12 cellular contexts compared by ENCODE assay signal in genomic region chr10:129972145-129972965, GRCh38. TPM values are rescaled to one million over a fixed set of nuclear protein-coding genes. Genes with fewer than 3 reads are reported as not detected.
DNase-seq lines count a peak whose midpoint lies in the region; ATAC-seq and TF ChIP-seq lines count a peak whose summit lies in the region.
"Had no signal": no experiment of that assay in that cellular context is flagged by ENCODE, and none has a peak within 500 bp of the region (broad histone marks: within the 10 kb centered on the region; RNA-seq: fewer than 3 reads in every experiment).

No MANE protein-coding gene starts in this region.

- peak overlapping the region; percentile 41 for H3K4me2 ChIP-seq in parathyroid adenoma (ENCODE audit: low read length)

- peaks cover 10% of the 10 kb centered on the region for H3K27me3 Mint-ChIP-seq in glutamatergic neuron (ENCODE audit: unreplicated experiment)

- H3K9me3 ChIP-seq in parathyroid adenoma (ENCODE audit: control insufficient read depth, low read length) (no peaks in the 10 kb centered on the region), mucosa of descending colon (no peaks in the 10 kb centered on the region), ovary (no peaks in the 10 kb centered on the region)
- H3K9me3 ChIP-seq: neutrophil had no signal

- TF ChIP-seq CTCF in NB4 (IDR thresholded peaks at IDR 0.05; ENCODE audit: low read depth, low read length) (no peak), glutamatergic neuron (IDR thresholded peaks at IDR 0.05; ENCODE audit: partially characterized antibody, unreplicated experiment) (no peak), parathyroid adenoma (IDR thresholded peaks at IDR 0.05) (no peak), mucosa of descending colon (IDR thresholded peaks at IDR 0.05) (no peak), ovary (IDR thresholded peaks at IDR 0.05) (no peak)

- DNase-seq in GM03348 (ENCODE audit: low spot score) (peak; percentile 62), NB4 (ENCODE audit: low read depth) (peak; percentile 38), glutamatergic neuron (peak; percentile 45), mucosa of descending colon (no peak), HCEC 1CT (no peak), ovary (no peak)
- no peak for DNase-seq in effector CD8-positive, alpha-beta T cell (lab: John Stamatoyannopoulos, UW)
- DNase-seq: NCI-H524 treated with DMSO at 0.1 percent for 48 hours had no signal

- no peak overlapping the region for H3K27ac ChIP-seq in parathyroid adenoma
- H3K27ac ChIP-seq in ovary: no peak overlapping the region
- H3K27ac ChIP-seq: HL-60, neutrophil had no signal

- H3K4me1 Mint-ChIP-seq in glutamatergic neuron (ENCODE audit: low read depth, unreplicated experiment): peaks cover 20% of the 10 kb centered on the region

- ATAC-seq in mucosa of descending colon: no peak

- TF ChIP-seq POLR2A in NB4 (IDR thresholded peaks at IDR 0.05; ENCODE audit: extremely low read depth, insufficient read length) (no peak), ovary (IDR thresholded peaks at IDR 0.05) (no peak)

- H3K4me3 Mint-ChIP-seq in glutamatergic neuron (ENCODE audit: unreplicated experiment): peak overlapping the region; percentile 88

- intact Hi-C loops in mucosa of descending colon (cut with DNase I, micrococcal nuclease) (no loop called here), ovary (cut with DNase I) (loop anchor here in 1 of 4 donors (10.0 kb wide), 1 partner anchor 938 kb away; no protein-coding TSS in a partner anchor)

- H3K79me2 ChIP-seq in parathyroid adenoma: no peaks in the 10 kb centered on the region

- H3K4me3 ChIP-seq in NB4 (ENCODE audit: low read depth, low read length) (peak overlapping the region; percentile 7), parathyroid adenoma (ENCODE audit: low read depth, low read length) (no peak overlapping the region), mucosa of descending colon (no peak overlapping the region), ovary (no peak overlapping the region)

- no peak for TF ChIP-seq EP300 in ovary (IDR thresholded peaks at IDR 0.05)

- no peaks in the 10 kb centered on the region for H3K36me3 ChIP-seq in parathyroid adenoma (ENCODE audit: control insufficient read depth, insufficient read depth, low read length)
- no peaks in the 10 kb centered on the region for H3K36me3 ChIP-seq in mucosa of descending colon (ENCODE audit: low read depth)
- H3K36me3 ChIP-seq in ovary: no peaks in the 10 kb centered on the region
- H3K36me3 ChIP-seq: neutrophil had no signal

- no peak overlapping the region for H3K27ac Mint-ChIP-seq in glutamatergic neuron (ENCODE audit: unreplicated experiment)

- H3K36me3 Mint-ChIP-seq in glutamatergic neuron (ENCODE audit: unreplicated experiment): no peaks in the 10 kb centered on the region

- H2AFZ ChIP-seq in parathyroid adenoma: peak overlapping the region; percentile 22

- peaks cover 12% of the 10 kb centered on the region for H3K9me3 Mint-ChIP-seq in glutamatergic neuron (ENCODE audit: unreplicated experiment)

- WGBS in ovary, 3 donors: 2 to 5% (median 5%) methylated on average over 27 to 84 of the region's 84 CpGs

- H3K27me3 ChIP-seq in parathyroid adenoma (ENCODE audit: control insufficient read depth, insufficient read depth, low read length) (peaks cover 16% of the 10 kb centered on the region), ovary (peaks cover 11% of the 10 kb centered on the region)

- H3K4me1 ChIP-seq in parathyroid adenoma (no peaks in the 10 kb centered on the region), mucosa of descending colon (ENCODE audit: low read depth) (peaks cover 9% of the 10 kb centered on the region), ovary (ENCODE audit: insufficient read depth) (peaks cover 5% of the 10 kb centered on the region)

- H3K9ac ChIP-seq in parathyroid adenoma: no peak overlapping the region

RNA-seq across cellular contexts. Expression of gene EBF3, which starts 8.3 kb away (rescaled TPM):
- total RNA-seq in glutamatergic neuron (ENCODE audit: unreplicated experiment) (544 TPM), mucosa of descending colon (1 to 10 TPM in 1 of 3 donors, under 1 TPM in 2; 0.23 to 2.8 (median 0.89) TPM), ovary (1 to 10 TPM in 1 of 7 donors, under 1 TPM in 6; 0.15 to 2.6 (median 0.78) TPM)
- polyA plus RNA-seq in ovary: 1 to 10 TPM in 1 of 2 donors, under 1 TPM in 1; 0.79 to 3.6 TPM
- total RNA-seq: activated CD8-positive, alpha-beta memory T cell treated with anti-CD3 and anti-CD28 coated beads for 36 hours had no signal

Comparison
In these comparisons a context has a peak if more than half of its experiments do, and no peak if none do; other contexts are left out.
1. DNase-seq: peak in GM03348 (single experiment), NB4 (single experiment) and glutamatergic neuron (single experiment); none in mucosa of descending colon (0 of 3), HCEC 1CT (single experiment), ovary (0 of 5) and effector CD8-positive, alpha-beta T cell (single experiment).
2. RNA of gene EBF3, which starts 8.3 kb away (total RNA-seq): 544 TPM in glutamatergic neuron (single experiment); 0.23 to 2.8 TPM in mucosa of descending colon and 0.15 to 2.6 TPM in ovary; every median in the first group is over 100 times any median in the second.